1 cellular context compared by ENCODE assay signal in genomic region chr12:121638298-121639202, GRCh38.
A peak's percentile ranks its signal among the peaks of the same experiment; 100 is the strongest.
TF ChIP-seq lines count a peak whose summit lies in the region.

No MANE protein-coding gene starts in this region.

TF ChIP-seq in HepG2, 621 proteins besides CTCF, POLR2A, EP300 and RAD21:
- TF ChIP-seq, protein P1, sequence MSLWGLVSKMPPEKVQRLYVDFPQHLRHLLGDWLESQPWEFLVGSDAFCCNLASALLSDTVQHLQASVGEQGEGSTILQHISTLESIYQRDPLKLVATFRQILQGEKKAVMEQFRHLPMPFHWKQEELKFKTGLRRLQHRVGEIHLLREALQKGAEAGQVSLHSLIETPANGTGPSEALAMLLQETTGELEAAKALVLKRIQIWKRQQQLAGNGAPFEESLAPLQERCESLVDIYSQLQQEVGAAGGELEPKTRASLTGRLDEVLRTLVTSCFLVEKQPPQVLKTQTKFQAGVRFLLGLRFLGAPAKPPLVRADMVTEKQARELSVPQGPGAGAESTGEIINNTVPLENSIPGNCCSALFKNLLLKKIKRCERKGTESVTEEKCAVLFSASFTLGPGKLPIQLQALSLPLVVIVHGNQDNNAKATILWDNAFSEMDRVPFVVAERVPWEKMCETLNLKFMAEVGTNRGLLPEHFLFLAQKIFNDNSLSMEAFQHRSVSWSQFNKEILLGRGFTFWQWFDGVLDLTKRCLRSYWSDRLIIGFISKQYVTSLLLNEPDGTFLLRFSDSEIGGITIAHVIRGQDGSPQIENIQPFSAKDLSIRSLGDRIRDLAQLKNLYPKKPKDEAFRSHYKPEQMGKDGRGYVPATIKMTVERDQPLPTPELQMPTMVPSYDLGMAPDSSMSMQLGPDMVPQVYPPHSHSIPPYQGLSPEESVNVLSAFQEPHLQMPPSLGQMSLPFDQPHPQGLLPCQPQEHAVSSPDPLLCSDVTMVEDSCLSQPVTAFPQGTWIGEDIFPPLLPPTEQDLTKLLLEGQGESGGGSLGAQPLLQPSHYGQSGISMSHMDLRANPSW (CRISPR knock-in tag; IDR thresholded peaks at IDR 0.05; ENCODE audit: borderline replicate concordance) = no peak
- TF ChIP-seq TSC22D2 (CRISPR knock-in tag; IDR thresholded peaks at IDR 0.05; ENCODE audit: borderline replicate concordance) = no peak
- TF ChIP-seq ZBTB42 (CRISPR knock-in tag; IDR thresholded peaks at IDR 0.05) = no peak
- peak; percentile 45; the same call in 1 of the 2 replicates for TF ChIP-seq HNF4A (CRISPR knock-in tag; IDR thresholded peaks at IDR 0.05)
- 0 out of 2 replicates have a peak, but pooled peaks have one; percentile 42 for TF ChIP-seq HNRNPL (IDR thresholded peaks at IDR 0.05; ENCODE audit: low read depth, low read length)
- TF ChIP-seq AGO2 (optimal IDR thresholded peaks at IDR 0.05; ENCODE audit: low read depth, low read length) = peak; percentile 46
- TF ChIP-seq ZNF510 (CRISPR knock-in tag; IDR thresholded peaks at IDR 0.05; ENCODE audit: low read depth) = no peak
- TF ChIP-seq, protein P2, sequence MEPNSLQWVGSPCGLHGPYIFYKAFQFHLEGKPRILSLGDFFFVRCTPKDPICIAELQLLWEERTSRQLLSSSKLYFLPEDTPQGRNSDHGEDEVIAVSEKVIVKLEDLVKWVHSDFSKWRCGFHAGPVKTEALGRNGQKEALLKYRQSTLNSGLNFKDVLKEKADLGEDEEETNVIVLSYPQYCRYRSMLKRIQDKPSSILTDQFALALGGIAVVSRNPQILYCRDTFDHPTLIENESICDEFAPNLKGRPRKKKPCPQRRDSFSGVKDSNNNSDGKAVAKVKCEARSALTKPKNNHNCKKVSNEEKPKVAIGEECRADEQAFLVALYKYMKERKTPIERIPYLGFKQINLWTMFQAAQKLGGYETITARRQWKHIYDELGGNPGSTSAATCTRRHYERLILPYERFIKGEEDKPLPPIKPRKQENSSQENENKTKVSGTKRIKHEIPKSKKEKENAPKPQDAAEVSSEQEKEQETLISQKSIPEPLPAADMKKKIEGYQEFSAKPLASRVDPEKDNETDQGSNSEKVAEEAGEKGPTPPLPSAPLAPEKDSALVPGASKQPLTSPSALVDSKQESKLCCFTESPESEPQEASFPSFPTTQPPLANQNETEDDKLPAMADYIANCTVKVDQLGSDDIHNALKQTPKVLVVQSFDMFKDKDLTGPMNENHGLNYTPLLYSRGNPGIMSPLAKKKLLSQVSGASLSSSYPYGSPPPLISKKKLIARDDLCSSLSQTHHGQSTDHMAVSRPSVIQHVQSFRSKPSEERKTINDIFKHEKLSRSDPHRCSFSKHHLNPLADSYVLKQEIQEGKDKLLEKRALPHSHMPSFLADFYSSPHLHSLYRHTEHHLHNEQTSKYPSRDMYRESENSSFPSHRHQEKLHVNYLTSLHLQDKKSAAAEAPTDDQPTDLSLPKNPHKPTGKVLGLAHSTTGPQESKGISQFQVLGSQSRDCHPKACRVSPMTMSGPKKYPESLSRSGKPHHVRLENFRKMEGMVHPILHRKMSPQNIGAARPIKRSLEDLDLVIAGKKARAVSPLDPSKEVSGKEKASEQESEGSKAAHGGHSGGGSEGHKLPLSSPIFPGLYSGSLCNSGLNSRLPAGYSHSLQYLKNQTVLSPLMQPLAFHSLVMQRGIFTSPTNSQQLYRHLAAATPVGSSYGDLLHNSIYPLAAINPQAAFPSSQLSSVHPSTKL (CRISPR knock-in tag; IDR thresholded peaks at IDR 0.05) = no peak
- peak; percentile 42; the same call in 1 of the 2 replicates for TF ChIP-seq ZMYM3 (CRISPR knock-in tag; IDR thresholded peaks at IDR 0.05)
- no peak for TF ChIP-seq ZMYM2 (CRISPR knock-in tag; IDR thresholded peaks at IDR 0.05)
- TF ChIP-seq TEAD3 (CRISPR knock-in tag; optimal IDR thresholded peaks at IDR 0.05; ENCODE audit: borderline replicate concordance) = no peak
- TF ChIP-seq ZBTB8A (CRISPR knock-in tag; IDR thresholded peaks at IDR 0.05; ENCODE audit: borderline replicate concordance, low read depth) = no peak
- no peak for TF ChIP-seq CREB3 (CRISPR knock-in tag; IDR thresholded peaks at IDR 0.05)
- TF ChIP-seq ZNF460 (CRISPR knock-in tag; IDR thresholded peaks at IDR 0.05; ENCODE audit: borderline replicate concordance) = no peak
- no peak for TF ChIP-seq BORCS8-MEF2B (CRISPR knock-in tag; IDR thresholded peaks at IDR 0.05)
- no peak for TF ChIP-seq NCOA5 (CRISPR knock-in tag; IDR thresholded peaks at IDR 0.05)
- no peak for TF ChIP-seq ZNF3 (CRISPR knock-in tag; IDR thresholded peaks at IDR 0.05)
- no peak for TF ChIP-seq DNMT1 (CRISPR knock-in tag; IDR thresholded peaks at IDR 0.05)
- no peak for TF ChIP-seq ZNF30 (CRISPR knock-in tag; IDR thresholded peaks at IDR 0.05)
- TF ChIP-seq CREBL2 (CRISPR knock-in tag; IDR thresholded peaks at IDR 0.05; ENCODE audit: borderline replicate concordance) = no peak
- no peak for TF ChIP-seq NFIB (CRISPR knock-in tag; IDR thresholded peaks at IDR 0.05; ENCODE audit: borderline replicate concordance)
- no peak for TF ChIP-seq ZNF383 (CRISPR knock-in tag; IDR thresholded peaks at IDR 0.05; ENCODE audit: borderline replicate concordance)
- TF ChIP-seq ATM (IDR thresholded peaks at IDR 0.05; ENCODE audit: borderline replicate concordance) = no peak
- no peak for TF ChIP-seq GMEB2 (CRISPR knock-in tag; IDR thresholded peaks at IDR 0.05; ENCODE audit: low read depth)
- TF ChIP-seq ZFP90 (CRISPR knock-in tag; IDR thresholded peaks at IDR 0.05; ENCODE audit: borderline replicate concordance) = no peak
- no peak for TF ChIP-seq DPF2 (CRISPR knock-in tag; IDR thresholded peaks at IDR 0.05; ENCODE audit: borderline replicate concordance, low read depth)
- TF ChIP-seq ZNF280D (CRISPR knock-in tag; IDR thresholded peaks at IDR 0.05) = no peak
- TF ChIP-seq ZNF441 (CRISPR knock-in tag; IDR thresholded peaks at IDR 0.05; ENCODE audit: borderline replicate concordance) = no peak
- no peak for TF ChIP-seq ZNF232 (CRISPR knock-in tag; IDR thresholded peaks at IDR 0.05; ENCODE audit: borderline replicate concordance)
- TF ChIP-seq, protein P3, sequence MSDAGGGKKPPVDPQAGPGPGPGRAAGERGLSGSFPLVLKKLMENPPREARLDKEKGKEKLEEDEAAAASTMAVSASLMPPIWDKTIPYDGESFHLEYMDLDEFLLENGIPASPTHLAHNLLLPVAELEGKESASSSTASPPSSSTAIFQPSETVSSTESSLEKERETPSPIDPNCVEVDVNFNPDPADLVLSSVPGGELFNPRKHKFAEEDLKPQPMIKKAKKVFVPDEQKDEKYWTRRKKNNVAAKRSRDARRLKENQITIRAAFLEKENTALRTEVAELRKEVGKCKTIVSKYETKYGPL (CRISPR knock-in tag; IDR thresholded peaks at IDR 0.05) = no peak
- TF ChIP-seq RORA (CRISPR knock-in tag; IDR thresholded peaks at IDR 0.05) = no peak
- TF ChIP-seq KLF6 (CRISPR knock-in tag; IDR thresholded peaks at IDR 0.05) = no peak
- no peak for TF ChIP-seq ERF (CRISPR knock-in tag; IDR thresholded peaks at IDR 0.05)
- no peak for TF ChIP-seq NFATC3 (CRISPR knock-in tag; IDR thresholded peaks at IDR 0.05)
- TF ChIP-seq, protein P4, sequence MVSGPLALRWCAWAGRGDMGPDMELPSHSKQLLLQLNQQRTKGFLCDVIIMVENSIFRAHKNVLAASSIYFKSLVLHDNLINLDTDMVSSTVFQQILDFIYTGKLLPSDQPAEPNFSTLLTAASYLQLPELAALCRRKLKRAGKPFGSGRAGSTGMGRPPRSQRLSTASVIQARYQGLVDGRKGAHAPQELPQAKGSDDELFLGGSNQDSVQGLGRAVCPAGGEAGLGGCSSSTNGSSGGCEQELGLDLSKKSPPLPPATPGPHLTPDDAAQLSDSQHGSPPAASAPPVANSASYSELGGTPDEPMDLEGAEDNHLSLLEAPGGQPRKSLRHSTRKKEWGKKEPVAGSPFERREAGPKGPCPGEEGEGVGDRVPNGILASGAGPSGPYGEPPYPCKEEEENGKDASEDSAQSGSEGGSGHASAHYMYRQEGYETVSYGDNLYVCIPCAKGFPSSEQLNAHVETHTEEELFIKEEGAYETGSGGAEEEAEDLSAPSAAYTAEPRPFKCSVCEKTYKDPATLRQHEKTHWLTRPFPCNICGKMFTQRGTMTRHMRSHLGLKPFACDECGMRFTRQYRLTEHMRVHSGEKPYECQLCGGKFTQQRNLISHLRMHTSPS (CRISPR knock-in tag; IDR thresholded peaks at IDR 0.05; ENCODE audit: low read depth) = peak; percentile 47; the same call in 1 of the 2 replicates
- no peak for TF ChIP-seq ZNF446 (CRISPR knock-in tag; IDR thresholded peaks at IDR 0.05)
- TF ChIP-seq ZNF687 (CRISPR knock-in tag; IDR thresholded peaks at IDR 0.05) = peak; percentile 45
- peak; percentile 66; the same call in 1 of the 2 replicates for TF ChIP-seq CHD4 (IDR thresholded peaks at IDR 0.05; ENCODE audit: borderline replicate concordance, low read length)
- TF ChIP-seq ZNF629 (CRISPR knock-in tag; conservative IDR thresholded peaks at IDR 0.05) = peak; percentile 87
- no peak for TF ChIP-seq ZNF644 (CRISPR knock-in tag; IDR thresholded peaks at IDR 0.05; ENCODE audit: low read depth)
- TF ChIP-seq SYNCRIP (IDR thresholded peaks at IDR 0.05; ENCODE audit: insufficient read depth, low read depth, low read length) = no peak
